1 cellular context compared by ENCODE assay signal in genomic region chr9:97696823-97697601, GRCh38.
TF ChIP-seq lines count a peak whose summit lies in the region.

XPA (minus strand) TSS chr9:97697340; CDS start chr9:97697292, 48 bp downstream.

TF ChIP-seq in K562, 482 proteins besides CTCF, POLR2A, EP300 and RAD21 (continued from another document and continues in another):
- TF ChIP-seq ZBTB9 (CRISPR knock-in tag; IDR thresholded peaks at IDR 0.05) = peak; percentile 74; the same call in 1 of the 2 replicates
- TF ChIP-seq, protein P1, sequence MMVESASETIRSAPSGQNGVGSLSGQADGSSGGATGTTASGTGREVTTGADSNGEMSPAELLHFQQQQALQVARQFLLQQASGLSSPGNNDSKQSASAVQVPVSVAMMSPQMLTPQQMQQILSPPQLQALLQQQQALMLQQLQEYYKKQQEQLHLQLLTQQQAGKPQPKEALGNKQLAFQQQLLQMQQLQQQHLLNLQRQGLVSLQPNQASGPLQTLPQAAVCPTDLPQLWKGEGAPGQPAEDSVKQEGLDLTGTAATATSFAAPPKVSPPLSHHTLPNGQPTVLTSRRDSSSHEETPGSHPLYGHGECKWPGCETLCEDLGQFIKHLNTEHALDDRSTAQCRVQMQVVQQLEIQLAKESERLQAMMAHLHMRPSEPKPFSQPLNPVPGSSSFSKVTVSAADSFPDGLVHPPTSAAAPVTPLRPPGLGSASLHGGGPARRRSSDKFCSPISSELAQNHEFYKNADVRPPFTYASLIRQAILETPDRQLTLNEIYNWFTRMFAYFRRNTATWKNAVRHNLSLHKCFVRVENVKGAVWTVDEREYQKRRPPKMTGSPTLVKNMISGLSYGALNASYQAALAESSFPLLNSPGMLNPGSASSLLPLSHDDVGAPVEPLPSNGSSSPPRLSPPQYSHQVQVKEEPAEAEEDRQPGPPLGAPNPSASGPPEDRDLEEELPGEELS (CRISPR knock-in tag; IDR thresholded peaks at IDR 0.05; ENCODE audit: borderline replicate concordance) = peak; percentile 42; the same call in 1 of the 2 replicates
- TF ChIP-seq, protein P2, sequence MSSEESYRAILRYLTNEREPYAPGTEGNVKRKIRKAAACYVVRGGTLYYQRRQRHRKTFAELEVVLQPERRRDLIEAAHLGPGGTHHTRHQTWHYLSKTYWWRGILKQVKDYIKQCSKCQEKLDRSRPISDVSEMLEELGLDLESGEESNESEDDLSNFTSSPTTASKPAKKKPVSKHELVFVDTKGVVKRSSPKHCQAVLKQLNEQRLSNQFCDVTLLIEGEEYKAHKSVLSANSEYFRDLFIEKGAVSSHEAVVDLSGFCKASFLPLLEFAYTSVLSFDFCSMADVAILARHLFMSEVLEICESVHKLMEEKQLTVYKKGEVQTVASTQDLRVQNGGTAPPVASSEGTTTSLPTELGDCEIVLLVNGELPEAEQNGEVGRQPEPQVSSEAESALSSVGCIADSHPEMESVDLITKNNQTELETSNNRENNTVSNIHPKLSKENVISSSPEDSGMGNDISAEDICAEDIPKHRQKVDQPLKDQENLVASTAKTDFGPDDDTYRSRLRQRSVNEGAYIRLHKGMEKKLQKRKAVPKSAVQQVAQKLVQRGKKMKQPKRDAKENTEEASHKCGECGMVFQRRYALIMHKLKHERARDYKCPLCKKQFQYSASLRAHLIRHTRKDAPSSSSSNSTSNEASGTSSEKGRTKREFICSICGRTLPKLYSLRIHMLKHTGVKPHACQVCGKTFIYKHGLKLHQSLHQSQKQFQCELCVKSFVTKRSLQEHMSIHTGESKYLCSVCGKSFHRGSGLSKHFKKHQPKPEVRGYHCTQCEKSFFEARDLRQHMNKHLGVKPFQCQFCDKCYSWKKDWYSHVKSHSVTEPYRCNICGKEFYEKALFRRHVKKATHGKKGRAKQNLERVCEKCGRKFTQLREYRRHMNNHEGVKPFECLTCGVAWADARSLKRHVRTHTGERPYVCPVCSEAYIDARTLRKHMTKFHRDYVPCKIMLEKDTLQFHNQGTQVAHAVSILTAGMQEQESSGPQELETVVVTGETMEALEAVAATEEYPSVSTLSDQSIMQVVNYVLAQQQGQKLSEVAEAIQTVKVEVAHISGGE (CRISPR knock-in tag; IDR thresholded peaks at IDR 0.05) = no peak
- no peak for TF ChIP-seq ZSCAN32 (CRISPR knock-in tag; IDR thresholded peaks at IDR 0.05)
- TF ChIP-seq, protein P3, sequence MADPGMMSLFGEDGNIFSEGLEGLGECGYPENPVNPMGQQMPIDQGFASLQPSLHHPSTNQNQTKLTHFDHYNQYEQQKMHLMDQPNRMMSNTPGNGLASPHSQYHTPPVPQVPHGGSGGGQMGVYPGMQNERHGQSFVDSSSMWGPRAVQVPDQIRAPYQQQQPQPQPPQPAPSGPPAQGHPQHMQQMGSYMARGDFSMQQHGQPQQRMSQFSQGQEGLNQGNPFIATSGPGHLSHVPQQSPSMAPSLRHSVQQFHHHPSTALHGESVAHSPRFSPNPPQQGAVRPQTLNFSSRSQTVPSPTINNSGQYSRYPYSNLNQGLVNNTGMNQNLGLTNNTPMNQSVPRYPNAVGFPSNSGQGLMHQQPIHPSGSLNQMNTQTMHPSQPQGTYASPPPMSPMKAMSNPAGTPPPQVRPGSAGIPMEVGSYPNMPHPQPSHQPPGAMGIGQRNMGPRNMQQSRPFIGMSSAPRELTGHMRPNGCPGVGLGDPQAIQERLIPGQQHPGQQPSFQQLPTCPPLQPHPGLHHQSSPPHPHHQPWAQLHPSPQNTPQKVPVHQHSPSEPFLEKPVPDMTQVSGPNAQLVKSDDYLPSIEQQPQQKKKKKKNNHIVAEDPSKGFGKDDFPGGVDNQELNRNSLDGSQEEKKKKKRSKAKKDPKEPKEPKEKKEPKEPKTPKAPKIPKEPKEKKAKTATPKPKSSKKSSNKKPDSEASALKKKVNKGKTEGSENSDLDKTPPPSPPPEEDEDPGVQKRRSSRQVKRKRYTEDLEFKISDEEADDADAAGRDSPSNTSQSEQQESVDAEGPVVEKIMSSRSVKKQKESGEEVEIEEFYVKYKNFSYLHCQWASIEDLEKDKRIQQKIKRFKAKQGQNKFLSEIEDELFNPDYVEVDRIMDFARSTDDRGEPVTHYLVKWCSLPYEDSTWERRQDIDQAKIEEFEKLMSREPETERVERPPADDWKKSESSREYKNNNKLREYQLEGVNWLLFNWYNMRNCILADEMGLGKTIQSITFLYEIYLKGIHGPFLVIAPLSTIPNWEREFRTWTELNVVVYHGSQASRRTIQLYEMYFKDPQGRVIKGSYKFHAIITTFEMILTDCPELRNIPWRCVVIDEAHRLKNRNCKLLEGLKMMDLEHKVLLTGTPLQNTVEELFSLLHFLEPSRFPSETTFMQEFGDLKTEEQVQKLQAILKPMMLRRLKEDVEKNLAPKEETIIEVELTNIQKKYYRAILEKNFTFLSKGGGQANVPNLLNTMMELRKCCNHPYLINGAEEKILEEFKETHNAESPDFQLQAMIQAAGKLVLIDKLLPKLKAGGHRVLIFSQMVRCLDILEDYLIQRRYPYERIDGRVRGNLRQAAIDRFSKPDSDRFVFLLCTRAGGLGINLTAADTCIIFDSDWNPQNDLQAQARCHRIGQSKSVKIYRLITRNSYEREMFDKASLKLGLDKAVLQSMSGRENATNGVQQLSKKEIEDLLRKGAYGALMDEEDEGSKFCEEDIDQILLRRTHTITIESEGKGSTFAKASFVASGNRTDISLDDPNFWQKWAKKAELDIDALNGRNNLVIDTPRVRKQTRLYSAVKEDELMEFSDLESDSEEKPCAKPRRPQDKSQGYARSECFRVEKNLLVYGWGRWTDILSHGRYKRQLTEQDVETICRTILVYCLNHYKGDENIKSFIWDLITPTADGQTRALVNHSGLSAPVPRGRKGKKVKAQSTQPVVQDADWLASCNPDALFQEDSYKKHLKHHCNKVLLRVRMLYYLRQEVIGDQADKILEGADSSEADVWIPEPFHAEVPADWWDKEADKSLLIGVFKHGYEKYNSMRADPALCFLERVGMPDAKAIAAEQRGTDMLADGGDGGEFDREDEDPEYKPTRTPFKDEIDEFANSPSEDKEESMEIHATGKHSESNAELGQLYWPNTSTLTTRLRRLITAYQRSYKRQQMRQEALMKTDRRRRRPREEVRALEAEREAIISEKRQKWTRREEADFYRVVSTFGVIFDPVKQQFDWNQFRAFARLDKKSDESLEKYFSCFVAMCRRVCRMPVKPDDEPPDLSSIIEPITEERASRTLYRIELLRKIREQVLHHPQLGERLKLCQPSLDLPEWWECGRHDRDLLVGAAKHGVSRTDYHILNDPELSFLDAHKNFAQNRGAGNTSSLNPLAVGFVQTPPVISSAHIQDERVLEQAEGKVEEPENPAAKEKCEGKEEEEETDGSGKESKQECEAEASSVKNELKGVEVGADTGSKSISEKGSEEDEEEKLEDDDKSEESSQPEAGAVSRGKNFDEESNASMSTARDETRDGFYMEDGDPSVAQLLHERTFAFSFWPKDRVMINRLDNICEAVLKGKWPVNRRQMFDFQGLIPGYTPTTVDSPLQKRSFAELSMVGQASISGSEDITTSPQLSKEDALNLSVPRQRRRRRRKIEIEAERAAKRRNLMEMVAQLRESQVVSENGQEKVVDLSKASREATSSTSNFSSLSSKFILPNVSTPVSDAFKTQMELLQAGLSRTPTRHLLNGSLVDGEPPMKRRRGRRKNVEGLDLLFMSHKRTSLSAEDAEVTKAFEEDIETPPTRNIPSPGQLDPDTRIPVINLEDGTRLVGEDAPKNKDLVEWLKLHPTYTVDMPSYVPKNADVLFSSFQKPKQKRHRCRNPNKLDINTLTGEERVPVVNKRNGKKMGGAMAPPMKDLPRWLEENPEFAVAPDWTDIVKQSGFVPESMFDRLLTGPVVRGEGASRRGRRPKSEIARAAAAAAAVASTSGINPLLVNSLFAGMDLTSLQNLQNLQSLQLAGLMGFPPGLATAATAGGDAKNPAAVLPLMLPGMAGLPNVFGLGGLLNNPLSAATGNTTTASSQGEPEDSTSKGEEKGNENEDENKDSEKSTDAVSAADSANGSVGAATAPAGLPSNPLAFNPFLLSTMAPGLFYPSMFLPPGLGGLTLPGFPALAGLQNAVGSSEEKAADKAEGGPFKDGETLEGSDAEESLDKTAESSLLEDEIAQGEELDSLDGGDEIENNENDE (IDR thresholded peaks at IDR 0.05; ENCODE audit: low read depth, low read length) = peak; percentile 48
- TF ChIP-seq, protein P4, sequence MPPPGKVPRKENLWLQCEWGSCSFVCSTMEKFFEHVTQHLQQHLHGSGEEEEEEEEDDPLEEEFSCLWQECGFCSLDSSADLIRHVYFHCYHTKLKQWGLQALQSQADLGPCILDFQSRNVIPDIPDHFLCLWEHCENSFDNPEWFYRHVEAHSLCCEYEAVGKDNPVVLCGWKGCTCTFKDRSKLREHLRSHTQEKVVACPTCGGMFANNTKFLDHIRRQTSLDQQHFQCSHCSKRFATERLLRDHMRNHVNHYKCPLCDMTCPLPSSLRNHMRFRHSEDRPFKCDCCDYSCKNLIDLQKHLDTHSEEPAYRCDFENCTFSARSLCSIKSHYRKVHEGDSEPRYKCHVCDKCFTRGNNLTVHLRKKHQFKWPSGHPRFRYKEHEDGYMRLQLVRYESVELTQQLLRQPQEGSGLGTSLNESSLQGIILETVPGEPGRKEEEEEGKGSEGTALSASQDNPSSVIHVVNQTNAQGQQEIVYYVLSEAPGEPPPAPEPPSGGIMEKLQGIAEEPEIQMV (tag; conservative IDR thresholded peaks at IDR 0.05; ENCODE audit: low read depth) = 0 out of 2 replicates have a peak, but pooled peaks have one; percentile 22
- TF ChIP-seq DIDO1 (tag; IDR thresholded peaks at IDR 0.05; ENCODE audit: low read depth) = 0 out of 2 replicates have a peak, but pooled peaks have one; percentile 25
- TF ChIP-seq KDM5B (IDR thresholded peaks at IDR 0.05; ENCODE audit: insufficient replicate concordance, low read depth, low read length) = peak; percentile 85
- TF ChIP-seq ETV5 (CRISPR knock-in tag; IDR thresholded peaks at IDR 0.05; ENCODE audit: low read depth) = 0 out of 2 replicates have a peak, but pooled peaks have one; percentile 44
- no peak for TF ChIP-seq ZNF253 (CRISPR knock-in tag; conservative IDR thresholded peaks at IDR 0.05)
- TF ChIP-seq CREB1 (IDR thresholded peaks at IDR 0.05) = 0 out of 2 replicates have a peak, but pooled peaks have one; percentile 7
- no peak for TF ChIP-seq CREB1 (CRISPR knock-in tag; IDR thresholded peaks at IDR 0.05)
- TF ChIP-seq FOXJ2 (tag; IDR thresholded peaks at IDR 0.05) = no peak
- TF ChIP-seq, protein P5, sequence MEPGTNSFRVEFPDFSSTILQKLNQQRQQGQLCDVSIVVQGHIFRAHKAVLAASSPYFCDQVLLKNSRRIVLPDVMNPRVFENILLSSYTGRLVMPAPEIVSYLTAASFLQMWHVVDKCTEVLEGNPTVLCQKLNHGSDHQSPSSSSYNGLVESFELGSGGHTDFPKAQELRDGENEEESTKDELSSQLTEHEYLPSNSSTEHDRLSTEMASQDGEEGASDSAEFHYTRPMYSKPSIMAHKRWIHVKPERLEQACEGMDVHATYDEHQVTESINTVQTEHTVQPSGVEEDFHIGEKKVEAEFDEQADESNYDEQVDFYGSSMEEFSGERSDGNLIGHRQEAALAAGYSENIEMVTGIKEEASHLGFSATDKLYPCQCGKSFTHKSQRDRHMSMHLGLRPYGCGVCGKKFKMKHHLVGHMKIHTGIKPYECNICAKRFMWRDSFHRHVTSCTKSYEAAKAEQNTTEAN (CRISPR knock-in tag; IDR thresholded peaks at IDR 0.05) = 0 out of 2 replicates have a peak, but pooled peaks have one; percentile 19
- peak; percentile 82; the same call in 1 of the 2 replicates for TF ChIP-seq THAP12 (CRISPR knock-in tag; IDR thresholded peaks at IDR 0.05)
- 0 out of 2 replicates have a peak, but pooled peaks have one; percentile 7 for TF ChIP-seq SMARCA4 (IDR thresholded peaks at IDR 0.05)
- no peak for TF ChIP-seq SETDB1 (IDR thresholded peaks at IDR 0.05; ENCODE audit: low read length)
- peak; percentile 63 for TF ChIP-seq HMGN3 (IDR thresholded peaks at IDR 0.05; ENCODE audit: borderline replicate concordance, extremely low read depth, insufficient read length, low read depth, low read length)
- TF ChIP-seq ZBTB2 (IDR thresholded peaks at IDR 0.05) = peak; percentile 72; the same call in 1 of the 2 replicates
- peak; percentile 83 for TF ChIP-seq POLR2B (IDR thresholded peaks at IDR 0.05; ENCODE audit: low read depth, partially characterized antibody)
- 0 out of 2 replicates have a peak, but pooled peaks have one; percentile 16 for TF ChIP-seq FOSL1 (tag; conservative IDR thresholded peaks at IDR 0.05)
- TF ChIP-seq KLF6 (CRISPR knock-in tag; IDR thresholded peaks at IDR 0.05; ENCODE audit: borderline replicate concordance) = 0 out of 2 replicates have a peak, but pooled peaks have one; percentile 30
- peak; percentile 98 for TF ChIP-seq ZFX (CRISPR knock-in tag; IDR thresholded peaks at IDR 0.05)
- peak; percentile 41; the same call in 1 of the 2 replicates for TF ChIP-seq CTBP1 (IDR thresholded peaks at IDR 0.05; ENCODE audit: borderline replicate concordance)
- TF ChIP-seq RBM14 (IDR thresholded peaks at IDR 0.05; ENCODE audit: borderline replicate concordance, insufficient read depth, low read depth, low read length) = no peak
- TF ChIP-seq YY1 (IDR thresholded peaks at IDR 0.05; ENCODE audit: borderline replicate concordance in 1 of 3, control insufficient read depth in 1 of 3, extremely low read depth in 1 of 3, insufficient read depth in 3 of 3, insufficient read length in 1 of 3, insufficient replicate concordance in 2 of 3, low read depth in 1 of 3, low read length in 2 of 3) = peak; percentile 61 to 92 (median 89)
